In the genomic region with DNA sequence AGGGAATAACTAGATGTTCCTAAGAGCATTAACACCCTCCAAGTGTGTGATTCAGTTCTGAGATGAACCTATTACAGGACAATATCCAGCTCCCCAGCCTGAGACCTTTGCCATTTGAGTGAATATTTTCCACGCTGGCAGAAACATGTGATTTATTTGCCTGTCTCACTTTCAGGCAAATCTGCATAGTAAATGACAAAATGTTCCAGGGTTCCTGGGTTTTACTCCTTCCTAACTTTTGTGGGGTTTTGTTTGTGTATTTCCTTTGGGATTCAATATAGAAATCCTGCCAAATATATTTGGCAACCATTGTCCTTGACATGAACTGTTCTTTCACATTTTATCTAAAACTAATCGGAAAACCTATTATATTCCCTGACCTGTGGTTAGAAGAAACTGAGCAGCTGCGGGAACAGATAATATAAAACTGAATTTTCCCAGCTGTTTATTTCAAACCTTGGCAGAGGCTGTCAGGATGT, we compare ENCODE assay signal across 27 cellular contexts. TPM values are rescaled to one million over a fixed set of nuclear protein-coding genes. Genes with fewer than 3 reads are reported as not detected.
DNase-seq lines count a peak whose midpoint lies in the region; ATAC-seq, FAIRE-seq and TF ChIP-seq lines count a peak whose summit lies in the region.
"Had no signal": no experiment of that assay in that cellular context is flagged by ENCODE, and none has a peak within 500 bp of the region (broad histone marks: within the 10 kb centered on the region; RNA-seq: fewer than 3 reads in every experiment).

No MANE protein-coding gene starts in this region.

- H3K79me2 ChIP-seq in K562 (ENCODE audit: control insufficient read depth, insufficient read depth, low read length): no peaks in the 10 kb centered on the region

- H3K4me1 ChIP-seq in K562 (replicated peaks in 1 of 2; ENCODE audit: control insufficient read depth in 2 of 2, insufficient read depth in 2 of 2, low read length in 2 of 2): peaks cover 21 to 24% of the 10 kb centered on the region in 2 experiments; a peak in 4 of 5 replicates
- peaks cover 0 to 10% (median 0%) of the 10 kb centered on the region in 3 donors for H3K4me1 ChIP-seq in gastroesophageal sphincter
- H3K4me1 ChIP-seq in right lobe of liver: peaks cover 0 to 24% (median 10%) of the 10 kb centered on the region in 4 donors
- H3K4me1 ChIP-seq in suprapubic skin: no peaks in the 10 kb centered on the region
- H3K4me1 ChIP-seq: BLaER1, HAP-1 had no signal

- DNase-seq in K562 (ENCODE audit: extremely low read depth in 1 of 4, low spot score in 3 of 4): no peak
- peak in 1 of 3 donors; percentile 51 for DNase-seq in right lobe of liver
- DNase-seq in suprapubic skin (ENCODE audit: low spot score in 2 of 2): no peak
- no peak for DNase-seq in stimulated activated CD4-positive, alpha-beta T cell treated with anti-CD3 and anti-CD28 coated beads, Interleukin-4, amount 100 ng/mL, for 1 hour
- DNase-seq in MV-4-11 (lab: John Stamatoyannopoulos, UW): no peak
- no peak for DNase-seq in H54 (ENCODE audit: insufficient read length, low spot score)
- DNase-seq: activated CD4-positive, alpha-beta memory T cell treated with anti-CD3 and anti-CD28 coated beads, Interleukin-2, amount 10 ng/mL, durations not matched to agents 7 days and 5 days; activated CD8-positive, alpha-beta memory T cell treated with anti-CD3 and anti-CD28 coated beads, Interleukin-2, amount 50 U/mL, for 48 hours; COR-L47; DMS79 treated with DMSO at 0.1 percent for 48 hours; GF-D8; KG1; MM.1S; NCI-H1436; NCI-H2081 treated with DMSO at 0.1 percent for 48 hours; NCI-H345; T-helper 1 cell; trophoblast cell had no signal

- FAIRE-seq in K562 (lab: Jason Lieb, UNC) (no peak), H54 (lab: Jason Lieb, UNC) (no peak)
- FAIRE-seq: HTR-8/SVneo, TTC549 had no signal

- H2AFZ ChIP-seq in K562 (ENCODE audit: low read depth, low read length): peak overlapping the region; percentile 70

- H3K4me2 ChIP-seq in K562 (ENCODE audit: insufficient read depth, low read length): 0 out of 2 replicates have a peak overlapping the region, but pooled peaks have one; percentile 11
- H3K4me2 ChIP-seq: BLaER1 had no signal

- CTCF ChIA-PET in K562 (lab: Yijun Ruan, JAX; ENCODE audit: low intra/inter-chr PET ratio): no interaction called here

- H3K27ac ChIP-seq in K562 (ENCODE audit: extremely low read depth, low read depth, low read length) (0 out of 3 replicates have a peak overlapping the region, but pooled peaks have one; percentile 25), gastroesophageal sphincter (peak overlapping the region in 3 of 4 donors; percentile 44 to 58 (median 52)), right lobe of liver (peak overlapping the region; percentile 74 to 85 (median 80)), suprapubic skin (peak overlapping the region; percentile 34)
- H3K27ac ChIP-seq: BLaER1, cardiac muscle cell had no signal

- H3K36me3 ChIP-seq in K562 (ENCODE audit: control insufficient read depth, insufficient read depth, low read length) (no peaks in the 10 kb centered on the region), gastroesophageal sphincter (no peaks in the 10 kb centered on the region), right lobe of liver (no peaks in the 10 kb centered on the region), suprapubic skin (no peaks in the 10 kb centered on the region)
- H3K36me3 ChIP-seq: BLaER1, cardiac muscle cell, HAP-1 had no signal

- H3K9me1 ChIP-seq in K562 (ENCODE audit: control insufficient read depth, insufficient read depth, low read length): no peaks in the 10 kb centered on the region

- no peaks in the 10 kb centered on the region for H4K20me1 ChIP-seq in K562 (replicated peaks; ENCODE audit: control insufficient read depth, insufficient read depth, low read length)
- H4K20me1 ChIP-seq: BLaER1 had no signal

- no TSS peak for BruUV-seq in K562 (replicated peaks; lab: Mats Ljungman, UMichigan)

- intact Hi-C loops in K562 (cut with micrococcal nuclease) (no loop called here), right lobe of liver (cut with DNase I) (no loop called here)

- H3K4me3 ChIP-seq in K562 (no peak overlapping the region), gastroesophageal sphincter (no peak overlapping the region), right lobe of liver (no peak overlapping the region), suprapubic skin (no peak overlapping the region)
- H3K4me3 ChIP-seq: BLaER1, cardiac muscle cell, coronary artery, HAP-1 had no signal

- no peak overlapping the region for H3K9ac ChIP-seq in K562 (ENCODE audit: insufficient read depth in 1 of 2, low read depth in 2 of 2, low read length in 2 of 2)
- H3K9ac ChIP-seq: BLaER1 had no signal

- no peak for TF ChIP-seq CTCF in K562 (IDR thresholded peaks at IDR 0.05 in 2 of 3, conservative IDR thresholded peaks at IDR 0.05 in 1 of 3; ENCODE audit: insufficient read depth in 2 of 3, low read depth in 1 of 3, low read length in 3 of 3)
- TF ChIP-seq CTCF in gastroesophageal sphincter (IDR thresholded peaks at IDR 0.05): no peak
- no peak for TF ChIP-seq CTCF in right lobe of liver (IDR thresholded peaks at IDR 0.05)
- no peak for TF ChIP-seq CTCF in suprapubic skin (IDR thresholded peaks at IDR 0.05)

- no peak for ATAC-seq in K562
- ATAC-seq in gastroesophageal sphincter: peak; percentile 68
- ATAC-seq in right lobe of liver: peak; percentile 49 to 75 (median 64)
- ATAC-seq: activated CD4-positive, CD25-positive, alpha-beta regulatory T cell treated with anti-CD3 and anti-CD28 coated beads, Interleukin-2, amount 50 U/mL, for 24 hours; esophagus mucosa had no signal

- H3K27me3 ChIP-seq in K562 (ENCODE audit: control insufficient read depth in 2 of 2, insufficient read depth in 2 of 2, low read length in 2 of 2) (no peaks in the 10 kb centered on the region), gastroesophageal sphincter (no peaks in the 10 kb centered on the region), right lobe of liver (no peaks in the 10 kb centered on the region), suprapubic skin (no peaks in the 10 kb centered on the region)
- H3K27me3 ChIP-seq: cardiac muscle cell had no signal

- in situ Hi-C loops in K562 (cut with MboI): loop anchor here (5.0 kb wide), 1 partner anchor 137 kb away; no protein-coding TSS in a partner anchor

- H3K9me3 ChIP-seq in K562 (replicated peaks; ENCODE audit: control insufficient read depth, insufficient read depth, low read depth, low read length): 0 out of 2 replicates have a peak, but pooled peaks cover 2% of the 10 kb centered on the region
- no peaks in the 10 kb centered on the region for H3K9me3 ChIP-seq in gastroesophageal sphincter
- no peaks in the 10 kb centered on the region for H3K9me3 ChIP-seq in right lobe of liver
- H3K9me3 ChIP-seq in suprapubic skin: no peaks in the 10 kb centered on the region
- H3K9me3 ChIP-seq: BLaER1, HAP-1 had no signal

- POLR2A ChIA-PET in K562 (lab: Yijun Ruan, JAX): interaction anchor here (1.6 kb wide), 1 partner anchor 10 kb away, joined by 7 read pairs; no protein-coding TSS in a partner anchor

- TF ChIP-seq EP300 in K562 (IDR thresholded peaks at IDR 0.05; ENCODE audit: low read length) (no peak), gastroesophageal sphincter (IDR thresholded peaks at IDR 0.05) (no peak), suprapubic skin (IDR thresholded peaks at IDR 0.05) (no peak)

- no peak for TF ChIP-seq RAD21 in K562 (CRISPR knock-in tag; conservative IDR thresholded peaks at IDR 0.05 in 1 of 2, IDR thresholded peaks at IDR 0.05 in 1 of 2)

- TF ChIP-seq POLR2A in K562 (conservative IDR thresholded peaks at IDR 0.05) (no peak), gastroesophageal sphincter (IDR thresholded peaks at IDR 0.05) (no peak), right lobe of liver (IDR thresholded peaks at IDR 0.05) (no peak), suprapubic skin (IDR thresholded peaks at IDR 0.05) (no peak), H54 (IDR thresholded peaks at IDR 0.05; ENCODE audit: low read depth, low read length) (no peak)

- WGBS in K562 (ENCODE audit: insufficient coverage, low coverage, missing lambda C conversion rate): 4% methylated on average over 3 of the region's 3 CpGs
- WGBS in gastroesophageal sphincter (ENCODE audit: low coverage in 1 of 2), 2 donors: 6 to 21% methylated on average over 2 to 3 of the region's 3 CpGs
- WGBS in right lobe of liver (ENCODE audit: insufficient coverage, low coverage, low lambda C conversion rate, missing lambda C conversion rate): 14% methylated on average over 3 of the region's 3 CpGs
- WGBS in suprapubic skin: 54% methylated on average over 3 of the region's 3 CpGs

RNA-seq across cellular contexts. Expression of a gene that starts 12.5 kb away (rescaled TPM):
- total RNA-seq in K562 (2011; cell fraction: chromatin; rRNA removed; ENCODE audit: low replicate concordance): 1.9 and 2.1 TPM in 2 replicates
- 0.33 and 0.66 TPM in 2 replicates for total RNA-seq in K562 (2011; cell fraction: nucleolus; rRNA removed)
- 0.95 and 2.0 TPM in 2 replicates for total RNA-seq in K562 (2011; cell fraction: nucleoplasm; rRNA removed)
- 0.59 and 1.3 TPM in 2 replicates for total RNA-seq in K562 (2014; rRNA removed)
- 0.91 and 0.93 TPM in 2 replicates for total RNA-seq in K562 (2014; rRNA removed; fragmentation: Illumina TruSeq; extraction: Trizol)
- 1.7 and 2.2 TPM in 2 replicates for total RNA-seq in K562 (2015; rRNA removed; fragmentation: Illumina TruSeq; extraction: Trizol)
- 1.2 and 1.8 TPM in 2 replicates for total RNA-seq in K562 (2021)
- 3.8 and 6.4 TPM in 2 replicates for polyA plus RNA-seq in K562 (2011; rRNA removed)
- polyA plus RNA-seq in K562 (2011; cell fraction: cytosol; rRNA removed): 1.4 and 2.9 TPM in 2 replicates
- polyA plus RNA-seq in K562 (2011; cell fraction: nucleus; rRNA removed): 2.5 and 4.6 TPM in 2 replicates
- polyA plus RNA-seq in K562 (2012): 2.8 and 5.7 TPM in 2 replicates
- polyA plus RNA-seq in K562 (2014; fragmentation: Illumina TruSeq; extraction: Trizol): 0.78 and 0.95 TPM in 2 replicates
- polyA plus RNA-seq in K562 (2014; fragmentation: Nextera tagmentation; extraction: Ambion mirVana): under 1 TPM; 0.80 to 0.91 TPM
- 0.12 and 0.41 TPM in 2 replicates for polyA plus RNA-seq in K562 (2014; rRNA removed)
- polyA minus RNA-seq in K562 (2011; rRNA and poly(A)+ RNA removed): 4.3 and 17.2 TPM in 2 replicates
- 1.7 and 4.0 TPM in 2 replicates for polyA minus RNA-seq in K562 (2011; cell fraction: cytosol; rRNA and poly(A)+ RNA removed)
- polyA minus RNA-seq in K562 (2011; cell fraction: nucleus; rRNA and poly(A)+ RNA removed): 0.94 and 6.9 TPM in 2 replicates
- total RNA-seq in gastroesophageal sphincter: 10 to 100 TPM; 12.5 to 26.5 (median 19.1) TPM
- 10 to 100 TPM; 19.4 to 36.2 (median 26.3) TPM for total RNA-seq in right lobe of liver
- 10 to 100 TPM in 1 of 4 donors, 1 to 10 TPM in 3; 5.1 to 15.0 (median 6.7) TPM for total RNA-seq in suprapubic skin

RNA-seq across cellular contexts. Expression of a gene that starts 16.6 kb away (rescaled TPM):
- total RNA-seq in K562 (2011; cell fraction: chromatin; rRNA removed; ENCODE audit: low replicate concordance): 19.4 and 29.9 TPM in 2 replicates
- total RNA-seq in K562 (2011; cell fraction: nucleolus; rRNA removed): 10.5 and 15.9 TPM in 2 replicates
- 31.0 and 39.1 TPM in 2 replicates for total RNA-seq in K562 (2011; cell fraction: nucleoplasm; rRNA removed)
- total RNA-seq in K562 (2014; rRNA removed) (50.3 and 50.6 TPM in 2 replicates), K562 (2014; rRNA removed; fragmentation: Illumina TruSeq; extraction: Trizol) (123 and 140 TPM in 2 replicates), K562 (2015; rRNA removed; fragmentation: Illumina TruSeq; extraction: Trizol) (90.4 and 98.8 TPM in 2 replicates), K562 (2021) (90.2 and 91.2 TPM in 2 replicates), gastroesophageal sphincter (10 to 100 TPM; 67.8 to 96.3 (median 87.7) TPM), right lobe of liver (10 to 100 TPM; 24.2 to 70.5 (median 39.7) TPM), suprapubic skin (10 to 100 TPM; 22.9 to 37.9 (median 28.6) TPM)
- polyA plus RNA-seq in K562 (2011; rRNA removed) (235 and 257 TPM in 2 replicates), K562 (2014; fragmentation: Illumina TruSeq; extraction: Trizol) (143 and 170 TPM in 2 replicates), K562 (2014; fragmentation: Nextera tagmentation; extraction: Ambion mirVana) (100 to 1,000 TPM; 146 to 185 TPM), K562 (2014; rRNA removed) (99.2 and 105 TPM in 2 replicates)
- 140 and 220 TPM in 2 replicates for polyA plus RNA-seq in K562 (2011; cell fraction: cytosol; rRNA removed)
- polyA plus RNA-seq in K562 (2011; cell fraction: nucleus; rRNA removed): 60.3 and 105 TPM in 2 replicates
- polyA plus RNA-seq in K562 (2012): 96.4 and 113 TPM in 2 replicates
- 76.3 and 89.3 TPM in 2 replicates for polyA minus RNA-seq in K562 (2011; rRNA and poly(A)+ RNA removed)
- polyA minus RNA-seq in K562 (2011; cell fraction: cytosol; rRNA and poly(A)+ RNA removed): 22.1 and 31.3 TPM in 2 replicates
- polyA minus RNA-seq in K562 (2011; cell fraction: nucleus; rRNA and poly(A)+ RNA removed): 14.8 and 25.5 TPM in 2 replicates

Comparison
In these comparisons a context has a peak if more than half of its experiments do, and no peak if none do; other contexts are left out.
1. H3K27ac ChIP-seq: peak in every context shown above with its lines; median percentile 80 in right lobe of liver; 52 in gastroesophageal sphincter; 34 in suprapubic skin; 25 in K562.